8 cellular contexts compared by ENCODE assay signal in the genomic region with DNA sequence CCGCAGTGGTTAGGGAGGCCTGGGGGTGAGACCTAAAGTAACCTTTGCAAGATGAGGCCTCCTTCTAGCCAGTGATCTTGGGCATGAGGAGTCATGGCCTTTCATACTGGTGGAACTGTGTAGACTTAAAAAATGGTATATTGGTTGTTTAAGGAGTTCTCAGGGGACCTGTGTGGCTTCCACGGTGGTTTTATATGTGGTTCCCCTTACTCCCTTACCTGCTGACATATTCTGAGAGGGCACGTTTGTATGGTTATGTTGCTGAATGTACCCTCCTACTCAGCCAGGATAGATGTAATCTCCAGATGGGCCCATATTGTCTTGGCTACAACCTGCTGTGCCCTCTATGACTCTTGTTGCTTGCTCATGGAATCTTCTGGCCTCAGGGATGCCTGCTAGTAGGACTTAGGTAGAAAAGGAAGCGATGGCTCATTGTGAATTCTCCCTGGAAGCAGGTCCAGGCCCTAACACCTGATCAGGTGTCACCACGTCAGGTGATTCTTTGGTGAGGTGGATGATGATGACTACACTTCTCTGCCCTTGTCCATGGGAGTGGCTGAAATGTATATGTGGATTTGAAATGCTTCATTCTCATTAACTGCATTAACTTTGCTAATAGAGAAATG. TPM values are rescaled to one million over a fixed set of nuclear protein-coding genes. Genes with fewer than 3 reads are reported as not detected.
DNase-seq lines count a peak whose midpoint lies in the region; ATAC-seq and TF ChIP-seq lines count a peak whose summit lies in the region.

No MANE protein-coding gene starts in this region.

- TF ChIP-seq CTCF in DOHH2 (IDR thresholded peaks at IDR 0.05; ENCODE audit: low read depth, low read length, poor library complexity, severe bottlenecking) (no peak), KMS-11 (conservative IDR thresholded peaks at IDR 0.05; ENCODE audit: low read depth, low read length) (no peak), chondrocyte (IDR thresholded peaks at IDR 0.05) (no peak), neural crest cell (conservative IDR thresholded peaks at IDR 0.05) (no peak)

- peak overlapping the region; percentile 83 for H3K4me3 ChIP-seq in DOHH2 (ENCODE audit: low read length)
- H3K4me3 ChIP-seq in KMS-11 (IDR thresholded peaks at IDR 0.05; ENCODE audit: insufficient read depth, low read depth, low read length) = no peak overlapping the region

- H3K4me1 Mint-ChIP-seq in chondrocyte (ENCODE audit: low read depth) (peaks cover 41% of the 10 kb centered on the region), neural crest cell (peaks cover 19% of the 10 kb centered on the region)

- H3F3A ChIP-seq in DOHH2 (ENCODE audit: control insufficient read depth, insufficient read depth) = no peaks in the 10 kb centered on the region

- H3K27me3 ChIP-seq in DOHH2 (ENCODE audit: control insufficient read depth, low read length) = no peaks in the 10 kb centered on the region
- no peaks in the 10 kb centered on the region for H3K27me3 ChIP-seq in KMS-11 (ENCODE audit: insufficient read depth, low read depth)

- no peak for DNase-seq in chondrocyte (ENCODE audit: low spot score)
- no peak for DNase-seq in neural crest cell (ENCODE audit: low read depth, low spot score)
- DNase-seq in HuH-7.5 (ENCODE audit: low spot score) = no peak

- no peak overlapping the region for H3K9ac ChIP-seq in KMS-11

- peaks cover 22% of the 10 kb centered on the region for H3K4me1 ChIP-seq in DOHH2 (ENCODE audit: control insufficient read depth, low read length)
- peaks cover 18% of the 10 kb centered on the region for H3K4me1 ChIP-seq in KMS-11 (ENCODE audit: low read depth, poor library complexity, severe bottlenecking)

- peak overlapping the region; percentile 94 for H3K4me2 ChIP-seq in DOHH2 (ENCODE audit: low read length)
- H3K4me2 ChIP-seq in KMS-11 = peak overlapping the region; percentile 83; the same call in 1 of the 2 replicates

- H2AFZ ChIP-seq in KMS-11 (ENCODE audit: low read depth) = no peak overlapping the region

- H4K20me1 ChIP-seq in DOHH2 (ENCODE audit: control insufficient read depth, insufficient read depth, low read depth, low read length) = no peaks in the 10 kb centered on the region
- no peaks in the 10 kb centered on the region for H4K20me1 ChIP-seq in KMS-11 (ENCODE audit: insufficient read depth)

- peaks cover 22% of the 10 kb centered on the region for H3K36me3 Mint-ChIP-seq in chondrocyte (ENCODE audit: low read depth)
- peaks cover 13% of the 10 kb centered on the region for H3K36me3 Mint-ChIP-seq in neural crest cell (ENCODE audit: low read depth)

- H3K27ac Mint-ChIP-seq in chondrocyte (ENCODE audit: unreplicated experiment) (peak overlapping the region; percentile 84), neural crest cell (ENCODE audit: unreplicated experiment) (peak overlapping the region; percentile 63)

- H3K27ac ChIP-seq in DOHH2 (ENCODE audit: low read depth, low read length) (no peak overlapping the region), KMS-11 (no peak overlapping the region)

- H3K27me3 Mint-ChIP-seq in chondrocyte (ENCODE audit: low read depth) (no peaks in the 10 kb centered on the region), neural crest cell (ENCODE audit: low read depth) (no peaks in the 10 kb centered on the region)

- H3K9me3 Mint-ChIP-seq in chondrocyte (ENCODE audit: low read depth) (no peaks in the 10 kb centered on the region), neural crest cell (no peaks in the 10 kb centered on the region)

- peaks cover 24% of the 10 kb centered on the region for H3K9me3 ChIP-seq in DOHH2 (ENCODE audit: control insufficient read depth, insufficient read depth, low read length)

- no peaks in the 10 kb centered on the region for H3K9me2 ChIP-seq in DOHH2 (replicated peaks; ENCODE audit: control insufficient read depth, low read length)

- H3K4me3 Mint-ChIP-seq in chondrocyte (ENCODE audit: unreplicated experiment) (no peak overlapping the region), neural crest cell (no peak overlapping the region)

- peaks cover 58% of the 10 kb centered on the region for H3K79me2 ChIP-seq in DOHH2 (ENCODE audit: control insufficient read depth, low read length)
- H3K79me2 ChIP-seq in KMS-11 (ENCODE audit: insufficient read depth, low read depth) = peaks cover 59% of the 10 kb centered on the region

- ATAC-seq in HG03460 (IDR thresholded peaks at IDR 0.05; ENCODE audit: unreplicated experiment) = no peak
- no peak for ATAC-seq in GM21825 (IDR thresholded peaks at IDR 0.05; ENCODE audit: unreplicated experiment)
- no peak for ATAC-seq in HG02884 (IDR thresholded peaks at IDR 0.05; ENCODE audit: unreplicated experiment)

- peaks cover 73% of the 10 kb centered on the region for H3K36me3 ChIP-seq in DOHH2 (ENCODE audit: control insufficient read depth, low read length)
- peaks cover 20% of the 10 kb centered on the region; the same call in 1 of the 2 replicates for H3K36me3 ChIP-seq in KMS-11 (ENCODE audit: insufficient read depth)

RNA-seq across cellular contexts. Expression of a gene that starts 1.8 kb away (rescaled TPM):
- 77.3 to 81.4 TPM (median 79.1 TPM) in 3 replicates for total RNA-seq in chondrocyte
- total RNA-seq in neural crest cell = 58.5 and 59.1 TPM in 2 replicates

RNA-seq across cellular contexts. Expression of a gene that starts 38.1 kb away (rescaled TPM):
- total RNA-seq in chondrocyte (5.1 to 6.7 TPM (median 5.3 TPM) in 3 replicates), neural crest cell (9.1 and 10.1 TPM in 2 replicates)

RNA-seq across cellular contexts. Expression of a gene that starts 41.7 kb away (rescaled TPM):
- total RNA-seq in chondrocyte (24.3 to 25.5 TPM (median 25.1 TPM) in 3 replicates), neural crest cell (15.5 and 16.1 TPM in 2 replicates)

RNA-seq across cellular contexts. Expression of a gene that starts 51.3 kb away (rescaled TPM):
- total RNA-seq in chondrocyte (0.72 to 0.82 TPM (median 0.75 TPM) in 3 replicates), neural crest cell (0.80 and 0.89 TPM in 2 replicates)
